1 cellular context compared by ENCODE assay signal in the genomic region with DNA sequence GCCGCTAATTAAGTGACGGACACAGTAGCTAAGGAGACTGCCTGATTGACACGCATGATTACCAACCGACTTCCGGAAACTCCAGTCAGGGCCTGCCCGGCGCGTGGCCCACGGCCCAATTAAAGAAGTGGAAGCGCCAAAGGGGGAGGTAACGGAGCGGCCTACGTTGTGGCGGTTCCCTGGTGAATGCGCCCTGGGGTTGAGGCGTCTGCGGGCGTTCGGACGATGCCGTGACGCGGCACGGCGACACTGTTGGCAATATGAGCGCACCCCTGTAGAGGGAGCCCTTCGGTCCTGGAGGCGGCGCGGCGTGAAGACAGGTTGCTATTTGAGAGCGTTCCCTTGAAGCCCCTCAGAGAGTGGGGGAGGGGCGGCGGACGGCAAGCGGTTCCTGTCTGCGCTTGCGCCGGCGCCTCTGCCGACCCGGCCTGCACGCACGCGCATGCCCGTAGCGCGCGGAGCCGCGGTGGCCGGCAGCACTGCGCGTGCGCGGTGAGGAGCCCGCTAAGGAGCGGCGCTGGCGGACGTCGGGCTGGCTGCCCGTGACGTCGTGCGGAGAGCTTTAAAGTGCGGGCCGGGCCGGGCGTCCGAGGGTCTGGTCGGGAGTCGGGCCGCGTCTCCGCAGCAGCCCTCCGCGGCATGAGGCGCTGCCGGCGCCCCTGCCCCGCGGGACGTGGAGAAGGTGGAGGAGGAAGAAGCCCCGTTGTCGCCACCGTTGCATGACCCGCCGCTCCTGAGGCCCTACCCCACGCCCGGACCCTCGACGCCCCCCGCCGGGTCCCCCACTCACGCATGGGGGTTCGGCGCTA.
A peak's percentile ranks its signal among the peaks of the same experiment; 100 is the strongest.
TF ChIP-seq lines count a peak whose summit lies in the region.

A gene (plus strand): TSS at position 495 of the 809 bp plus-strand sequence. CDS start 416 bp downstream, outside the sequence.

TF ChIP-seq in A549, 52 proteins besides CTCF, POLR2A, EP300 and RAD21 (continued from another document):
- TF ChIP-seq, protein P1, sequence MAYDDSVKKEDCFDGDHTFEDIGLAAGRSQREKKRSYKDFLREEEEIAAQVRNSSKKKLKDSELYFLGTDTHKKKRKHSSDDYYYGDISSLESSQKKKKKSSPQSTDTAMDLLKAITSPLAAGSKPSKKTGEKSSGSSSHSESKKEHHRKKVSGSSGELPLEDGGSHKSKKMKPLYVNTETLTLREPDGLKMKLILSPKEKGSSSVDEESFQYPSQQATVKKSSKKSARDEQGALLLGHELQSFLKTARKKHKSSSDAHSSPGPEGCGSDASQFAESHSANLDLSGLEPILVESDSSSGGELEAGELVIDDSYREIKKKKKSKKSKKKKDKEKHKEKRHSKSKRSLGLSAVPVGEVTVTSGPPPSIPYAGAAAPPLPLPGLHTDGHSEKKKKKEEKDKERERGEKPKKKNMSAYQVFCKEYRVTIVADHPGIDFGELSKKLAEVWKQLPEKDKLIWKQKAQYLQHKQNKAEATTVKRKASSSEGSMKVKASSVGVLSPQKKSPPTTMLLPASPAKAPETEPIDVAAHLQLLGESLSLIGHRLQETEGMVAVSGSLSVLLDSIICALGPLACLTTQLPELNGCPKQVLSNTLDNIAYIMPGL (CRISPR knock-in tag; IDR thresholded peaks at IDR 0.05; ENCODE audit: borderline replicate concordance): no peak
- TF ChIP-seq, protein P2, sequence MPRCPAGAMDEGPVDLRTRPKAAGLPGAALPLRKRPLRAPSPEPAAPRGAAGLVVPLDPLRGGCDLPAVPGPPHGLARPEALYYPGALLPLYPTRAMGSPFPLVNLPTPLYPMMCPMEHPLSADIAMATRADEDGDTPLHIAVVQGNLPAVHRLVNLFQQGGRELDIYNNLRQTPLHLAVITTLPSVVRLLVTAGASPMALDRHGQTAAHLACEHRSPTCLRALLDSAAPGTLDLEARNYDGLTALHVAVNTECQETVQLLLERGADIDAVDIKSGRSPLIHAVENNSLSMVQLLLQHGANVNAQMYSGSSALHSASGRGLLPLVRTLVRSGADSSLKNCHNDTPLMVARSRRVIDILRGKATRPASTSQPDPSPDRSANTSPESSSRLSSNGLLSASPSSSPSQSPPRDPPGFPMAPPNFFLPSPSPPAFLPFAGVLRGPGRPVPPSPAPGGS (IDR thresholded peaks at IDR 0.05): peak; percentile 63; the same call in 1 of the 3 replicates
- TF ChIP-seq, protein P3, sequence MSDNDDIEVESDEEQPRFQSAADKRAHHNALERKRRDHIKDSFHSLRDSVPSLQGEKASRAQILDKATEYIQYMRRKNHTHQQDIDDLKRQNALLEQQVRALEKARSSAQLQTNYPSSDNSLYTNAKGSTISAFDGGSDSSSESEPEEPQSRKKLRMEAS (IDR thresholded peaks at IDR 0.05): no peak; the same call in 1 of the 2 replicates
- TF ChIP-seq, protein P4, sequence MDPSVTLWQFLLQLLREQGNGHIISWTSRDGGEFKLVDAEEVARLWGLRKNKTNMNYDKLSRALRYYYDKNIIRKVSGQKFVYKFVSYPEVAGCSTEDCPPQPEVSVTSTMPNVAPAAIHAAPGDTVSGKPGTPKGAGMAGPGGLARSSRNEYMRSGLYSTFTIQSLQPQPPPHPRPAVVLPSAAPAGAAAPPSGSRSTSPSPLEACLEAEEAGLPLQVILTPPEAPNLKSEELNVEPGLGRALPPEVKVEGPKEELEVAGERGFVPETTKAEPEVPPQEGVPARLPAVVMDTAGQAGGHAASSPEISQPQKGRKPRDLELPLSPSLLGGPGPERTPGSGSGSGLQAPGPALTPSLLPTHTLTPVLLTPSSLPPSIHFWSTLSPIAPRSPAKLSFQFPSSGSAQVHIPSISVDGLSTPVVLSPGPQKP (IDR thresholded peaks at IDR 0.05; ENCODE audit: low read depth, low read length): no peak
- TF ChIP-seq ZFP36 (IDR thresholded peaks at IDR 0.05; ENCODE audit: borderline replicate concordance, partially characterized antibody) (no peak), MYC (IDR thresholded peaks at IDR 0.05; ENCODE audit: borderline replicate concordance, low read length) (no peak), NPAS2 (CRISPR knock-in tag; IDR thresholded peaks at IDR 0.05; ENCODE audit: borderline replicate concordance) (no peak), ZSCAN20 (CRISPR knock-in tag; IDR thresholded peaks at IDR 0.05) (no peak), POLR2AphosphoS2 (conservative IDR thresholded peaks at IDR 0.05; ENCODE audit: low read length) (no peak), BHLHE40 (IDR thresholded peaks at IDR 0.05; ENCODE audit: low read depth, low read length) (no peak), SREBF2 (IDR thresholded peaks at IDR 0.05) (no peak), EHF (CRISPR knock-in tag; IDR thresholded peaks at IDR 0.05) (no peak), NR3C1 (IDR thresholded peaks at IDR 0.05) (no peak), HOXA7 (CRISPR knock-in tag; IDR thresholded peaks at IDR 0.05) (no peak), ZNF302 (CRISPR knock-in tag; IDR thresholded peaks at IDR 0.05) (no peak), TFCP2L1 (CRISPR knock-in tag; IDR thresholded peaks at IDR 0.05) (0 out of 2 replicates have a peak, but pooled peaks have one; percentile 23), PHF8 (IDR thresholded peaks at IDR 0.05; ENCODE audit: borderline replicate concordance, low read depth) (0 out of 2 replicates have a peak, but pooled peaks have one; percentile 44), CEBPB (IDR thresholded peaks at IDR 0.05) (no peak)
- TF ChIP-seq, protein P5, sequence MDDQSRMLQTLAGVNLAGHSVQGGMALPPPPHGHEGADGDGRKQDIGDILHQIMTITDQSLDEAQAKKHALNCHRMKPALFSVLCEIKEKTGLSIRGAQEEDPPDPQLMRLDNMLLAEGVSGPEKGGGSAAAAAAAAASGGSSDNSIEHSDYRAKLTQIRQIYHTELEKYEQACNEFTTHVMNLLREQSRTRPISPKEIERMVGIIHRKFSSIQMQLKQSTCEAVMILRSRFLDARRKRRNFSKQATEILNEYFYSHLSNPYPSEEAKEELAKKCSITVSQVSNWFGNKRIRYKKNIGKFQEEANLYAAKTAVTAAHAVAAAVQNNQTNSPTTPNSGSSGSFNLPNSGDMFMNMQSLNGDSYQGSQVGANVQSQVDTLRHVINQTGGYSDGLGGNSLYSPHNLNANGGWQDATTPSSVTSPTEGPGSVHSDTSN (IDR thresholded peaks at IDR 0.05): peak; percentile 100
TF ChIP-seq in A549: peak in this region for 9.
